In the genomic region with DNA sequence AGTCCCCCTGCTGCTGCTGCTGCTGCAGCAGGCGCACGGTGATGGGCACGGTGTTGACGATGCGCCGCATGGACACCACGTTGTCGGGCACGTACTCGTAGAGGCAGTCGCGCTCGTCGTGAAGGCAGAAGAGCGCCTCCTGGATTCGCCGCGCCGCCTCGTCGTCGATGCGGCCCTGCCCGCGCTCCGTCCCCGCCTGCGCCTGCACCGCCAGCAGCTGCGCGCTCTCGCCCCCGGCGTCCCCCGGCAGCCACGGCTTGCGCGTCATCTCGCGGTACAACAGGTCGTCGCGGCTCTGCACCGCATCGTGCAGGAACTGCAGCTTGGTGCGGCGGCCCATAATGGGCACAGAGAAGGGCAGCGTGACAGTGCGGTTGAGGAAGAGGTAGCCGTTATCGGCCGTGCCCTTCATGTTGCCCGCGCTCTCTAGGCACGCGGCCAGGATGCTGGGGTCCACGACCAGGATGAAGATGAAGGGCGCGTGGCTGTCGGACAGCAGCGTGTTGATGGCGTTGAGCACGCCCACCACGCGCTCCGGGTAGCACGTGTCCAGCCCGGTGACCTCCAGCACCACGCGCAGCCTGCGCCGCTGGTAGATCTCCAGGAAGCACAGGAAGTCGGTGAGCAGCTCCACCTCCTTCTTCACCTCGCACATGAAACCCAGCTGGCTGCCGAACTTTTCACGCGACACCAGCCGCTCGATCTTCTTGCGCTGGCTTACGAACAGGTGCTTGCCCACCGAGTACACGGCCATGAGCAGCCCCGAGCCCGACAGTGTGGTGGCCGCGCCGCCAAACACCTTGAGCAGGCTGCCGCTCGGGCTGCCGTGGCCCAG, we compare ENCODE assay signal across 1 cellular context.
TF ChIP-seq lines count a peak whose summit lies in the region.

No MANE protein-coding gene starts in this region.

TF ChIP-seq in HepG2, 621 proteins besides CTCF, POLR2A, EP300 and RAD21:
- no peak for TF ChIP-seq KDM5B (CRISPR knock-in tag; IDR thresholded peaks at IDR 0.05; ENCODE audit: borderline replicate concordance)
- TF ChIP-seq CC2D1A (CRISPR knock-in tag; IDR thresholded peaks at IDR 0.05) = no peak
- 0 out of 2 replicates have a peak, but pooled peaks have one; percentile 3 for TF ChIP-seq GABPB1 (CRISPR knock-in tag; IDR thresholded peaks at IDR 0.05)
- TF ChIP-seq NFATC3 (CRISPR knock-in tag; IDR thresholded peaks at IDR 0.05) = no peak
- 0 out of 2 replicates have a peak, but pooled peaks have one; percentile 3 for TF ChIP-seq ZBTB38 (CRISPR knock-in tag; IDR thresholded peaks at IDR 0.05)
